In genomic region chr12:57610553-57611115, GRCh38 we compare ENCODE assay signal across 1 cellular context.
TF ChIP-seq lines count a peak whose summit lies in the region.

No MANE protein-coding gene starts in this region.

TF ChIP-seq in endothelial cell of umbilical vein, 7 proteins besides CTCF, POLR2A, EP300 and RAD21 (continued from another document):
- TF ChIP-seq JUN (IDR thresholded peaks at IDR 0.05; ENCODE audit: borderline replicate concordance, insufficient read depth, insufficient read length, low read depth) (no peak), MYC (IDR thresholded peaks at IDR 0.05; ENCODE audit: low read depth, low read length) (no peak), GATA2 (IDR thresholded peaks at IDR 0.05; ENCODE audit: insufficient read depth, insufficient read length, low read depth, low read length) (no peak)
